17 cellular contexts compared by ENCODE assay signal in the genomic region with DNA sequence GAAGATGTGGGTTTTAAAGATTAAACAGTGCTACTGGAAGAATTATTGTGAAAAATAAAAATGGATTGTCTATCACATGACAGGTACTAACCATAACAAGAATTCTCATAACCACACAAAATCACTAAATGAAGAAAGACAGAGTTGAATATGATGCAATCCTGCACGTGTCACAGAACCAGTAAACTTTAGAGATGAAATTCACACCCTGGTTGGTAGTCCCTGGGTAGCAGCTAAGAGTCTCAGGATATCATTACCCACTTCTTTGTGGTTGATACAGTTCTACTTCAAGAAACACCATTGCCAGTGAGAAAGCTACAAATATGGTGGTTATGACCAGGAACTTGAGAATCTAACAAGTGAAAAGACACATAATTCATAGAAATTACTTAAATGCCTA.
"Had no signal": no experiment of that assay in that cellular context is flagged by ENCODE, and none has a peak within 500 bp of the region (broad histone marks: within the 10 kb centered on the region; RNA-seq: fewer than 3 reads in every experiment).

No MANE protein-coding gene starts in this region.

- H3K9ac ChIP-seq: neural progenitor cell had no signal

- H2AFZ ChIP-seq: hepatocyte, neural progenitor cell had no signal

- H3K27ac ChIP-seq: hepatocyte, neural progenitor cell, ovary, testis, upper lobe of left lung, VCaP had no signal

- H3K4me3 ChIP-seq: hepatocyte, neural progenitor cell, ovary, testis, upper lobe of left lung had no signal

- DNase-seq: activated CD4-positive, alpha-beta T cell treated with anti-CD3 and anti-CD28 coated beads for 1 hour; activated CD4-positive, alpha-beta T cell treated with anti-CD3 and anti-CD28 coated beads, Interleukin-2, amount 50 U/mL, for 4 hours; activated CD8-positive, alpha-beta memory T cell treated with anti-CD3 and anti-CD28 coated beads, Interleukin-2, amount 10 ng/mL, durations not matched to agents 7 days and 5 days; activated naive CD4-positive, alpha-beta T cell treated with anti-CD3 and anti-CD28 coated beads, Interleukin-2, amount 50 U/mL, for 16 hours; activated T-cell treated with anti-CD3 and anti-CD28 coated beads, Interleukin-2, amount 50 U/mL, for 1 hour; midbrain; ovary; stimulated activated CD4-positive, alpha-beta T cell treated with anti-CD3 and anti-CD28 coated beads, Interleukin-1b, Interleukin-23, amount 100 ng/mL, for 48 hours; stimulated activated naive CD8-positive, alpha-beta T cell treated with anti-CD3 and anti-CD28 coated beads, Interleukin-15, amount 100 ng/mL, for 72 hours; testis; upper lobe of left lung had no signal

- H3K9me3 ChIP-seq: ovary, testis, upper lobe of left lung had no signal

- H3K79me2 ChIP-seq: hepatocyte had no signal

- ATAC-seq: activated CD8-positive, alpha-beta memory T cell treated with anti-CD3 and anti-CD28 coated beads, Interleukin-2, amount 10 ng/mL, durations not matched to agents 7 days and 5 days; left lobe of liver; stimulated activated naive CD8-positive, alpha-beta T cell treated with anti-CD3 and anti-CD28 coated beads, Interleukin-15, amount 100 ng/mL, for 72 hours had no signal

- H3K4me2 ChIP-seq: hepatocyte, neural progenitor cell had no signal

- H3K36me3 ChIP-seq: neural progenitor cell, ovary, upper lobe of left lung had no signal

- H3K27me3 ChIP-seq: hepatocyte, neural progenitor cell, ovary, testis, upper lobe of left lung had no signal

- FAIRE-seq: colon, keratinocyte had no signal

- H3K4me1 ChIP-seq: neural progenitor cell, testis, upper lobe of left lung had no signal
